In genomic region chr12:41228066-41228820, GRCh38 we compare ENCODE assay signal across 24 cellular contexts. TPM values are rescaled to one million over a fixed set of nuclear protein-coding genes. Genes with fewer than 3 reads are reported as not detected.
DNase-seq lines count a peak whose midpoint lies in the region; ATAC-seq and TF ChIP-seq lines count a peak whose summit lies in the region.
"Had no signal": no experiment of that assay in that cellular context is flagged by ENCODE, and none has a peak within 500 bp of the region (broad histone marks: within the 10 kb centered on the region; RNA-seq: fewer than 3 reads in every experiment).

No MANE protein-coding gene starts in this region.

- H3K36me3 ChIP-seq in breast epithelium = no peaks in the 10 kb centered on the region
- H3K36me3 ChIP-seq: BLaER1 treated with 17β-estradiol and CSF1 and Interleukin-3, amounts not matched to agents 10 nM and 100 nM had no signal

- no peak overlapping the region for H3K27ac ChIP-seq in breast epithelium
- H3K27ac ChIP-seq: BLaER1 treated with 17β-estradiol and CSF1 and Interleukin-3, amounts not matched to agents 10 nM and 100 nM; GM23248 had no signal

- H3K27me3 Mint-ChIP-seq in nephron progenitor cell (ENCODE audit: low read depth, poor library complexity) = no peaks in the 10 kb centered on the region

- no peak for TF ChIP-seq POLR2A in breast epithelium (IDR thresholded peaks at IDR 0.05)

- no peak overlapping the region for H3K4me3 Mint-ChIP-seq in nephron progenitor cell
- H3K4me3 Mint-ChIP-seq: CD4-positive, alpha-beta memory T cell; H9; HFFc6; T-helper 1 cell treated with Interleukin-12 subunit alpha and Interleukin-12 subunit beta and Interleukin-4 antibody, amounts not matched to agents 30 μg/mL and 1 μg/mL, for 36 hours had no signal

- ATAC-seq in GM18517 (IDR thresholded peaks at IDR 0.05; ENCODE audit: unreplicated experiment) (peak; percentile 20), HG03439 (IDR thresholded peaks at IDR 0.05; ENCODE audit: unreplicated experiment) (peak; percentile 16)

- peaks cover 4% of the 10 kb centered on the region for H3K36me3 Mint-ChIP-seq in nephron progenitor cell (ENCODE audit: low read depth)
- H3K36me3 Mint-ChIP-seq: CD4-positive, alpha-beta memory T cell; IgD-negative memory B cell had no signal

- H3K9me3 Mint-ChIP-seq in nephron progenitor cell = peaks cover 7% of the 10 kb centered on the region
- H3K9me3 Mint-ChIP-seq: IgD-negative memory B cell; T-helper 1 cell treated with Interleukin-12 subunit alpha and Interleukin-12 subunit beta and Interleukin-4 antibody, amounts not matched to agents 30 μg/mL and 1 μg/mL, for 36 hours had no signal

- no peak overlapping the region for H3K4me3 ChIP-seq in breast epithelium
- H3K4me3 ChIP-seq: BLaER1 treated with 17β-estradiol and CSF1 and Interleukin-3, amounts not matched to agents 10 nM and 100 nM; GM23248 had no signal

- H3K9me3 ChIP-seq in breast epithelium = no peaks in the 10 kb centered on the region

- intact Hi-C loops in breast epithelium (cut with DNase I; ENCODE audit: low total_unique reads) = no loop called here

- no peaks in the 10 kb centered on the region for H3K4me1 ChIP-seq in breast epithelium

- DNase-seq in OCI-M1 (lab: John Stamatoyannopoulos, UW) (peak; percentile 38), nephron progenitor cell (no peak), breast epithelium (ENCODE audit: low spot score in 2 of 2) (no peak), GM19240 (ENCODE audit: insufficient read length, low spot score) (no peak), GM10266 (ENCODE audit: extremely low spot score) (no peak)
- DNase-seq: CD4-positive, alpha-beta memory T cell; DND-41; GM23248; H9; HFFc6; NCI-H1048; NCI-H1436; NCI-H187 treated with DMSO at 0.1 percent for 48 hours; NCI-H2107; NCI-H226; NCI-H524; NCI-H774; Right ventricle myocardium superior had no signal

- peaks cover 42% of the 10 kb centered on the region for H3K4me1 Mint-ChIP-seq in nephron progenitor cell

- H3K27me3 ChIP-seq in breast epithelium = no peaks in the 10 kb centered on the region
- H3K27me3 ChIP-seq: BLaER1 treated with 17β-estradiol and CSF1 and Interleukin-3, amounts not matched to agents 10 nM and 100 nM had no signal

- H3K27ac Mint-ChIP-seq in nephron progenitor cell = peak overlapping the region; percentile 45
- H3K27ac Mint-ChIP-seq: CD4-positive, alpha-beta memory T cell; H9; HFFc6; T-helper 1 cell treated with Interleukin-12 subunit alpha and Interleukin-12 subunit beta and Interleukin-4 antibody, amounts not matched to agents 30 μg/mL and 1 μg/mL, for 36 hours had no signal

- no peak for TF ChIP-seq CTCF in nephron progenitor cell (IDR thresholded peaks at IDR 0.05)
- TF ChIP-seq CTCF in breast epithelium (IDR thresholded peaks at IDR 0.05) = no peak
- TF ChIP-seq CTCF in GM10266 (IDR thresholded peaks at IDR 0.05; ENCODE audit: control insufficient read depth, insufficient read depth, low read depth, missing control alignments) = no peak

RNA-seq across cellular contexts. Expression of gene PDZRN4, which starts 40.1 kb away (rescaled TPM):
- total RNA-seq in breast epithelium = 10 to 100 TPM in 1 of 3 donors, 1 to 10 TPM in 1, under 1 TPM in 1; 0.98 to 53.4 (median 2.8) TPM
- total RNA-seq: CD4-positive, alpha-beta memory T cell; GM23248; H9; HFFc6; MCF 10A; Right ventricle myocardium superior had no signal
